6 cellular contexts compared by ENCODE assay signal in the genomic region with DNA sequence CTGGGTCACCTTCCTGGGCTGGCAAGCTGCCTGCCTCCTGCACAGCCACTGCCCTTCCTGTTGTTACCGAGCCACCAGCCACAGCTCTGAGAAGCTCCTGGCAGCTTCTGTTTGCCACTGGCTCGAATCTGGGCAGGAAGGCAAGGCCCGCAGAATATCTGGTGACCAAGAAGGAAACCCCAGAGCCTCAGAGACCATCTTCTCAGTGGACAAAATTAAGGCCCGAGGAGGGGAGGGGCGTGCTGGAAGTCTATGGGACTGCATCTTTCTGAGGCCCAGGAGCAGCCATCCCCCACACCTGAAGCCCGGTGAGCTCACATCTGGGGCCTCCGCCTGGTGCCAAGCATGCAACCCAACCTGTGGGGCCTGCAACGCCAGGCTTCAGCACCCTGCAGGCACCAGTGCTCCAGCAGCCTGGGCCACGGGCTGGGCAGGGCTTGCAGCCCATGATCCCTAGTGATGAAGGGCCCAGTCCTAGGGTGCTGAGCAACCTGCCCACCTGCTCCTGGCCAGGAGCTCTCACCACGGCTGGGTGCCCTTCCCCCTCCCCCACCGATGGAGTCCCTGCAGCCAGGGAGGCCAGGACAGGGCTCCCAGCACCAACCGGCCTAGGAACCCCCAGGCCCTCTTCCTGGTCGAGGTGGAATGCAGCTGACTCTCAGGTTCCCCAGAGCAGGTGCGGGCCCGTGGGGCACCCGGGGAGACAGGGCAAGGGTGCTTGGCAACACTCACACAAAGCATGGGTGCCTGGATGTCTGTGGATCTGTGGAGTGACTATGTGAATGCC. TPM values are rescaled to one million over a fixed set of nuclear protein-coding genes. Genes with fewer than 3 reads are reported as not detected.
A peak's percentile ranks its signal among the peaks of the same experiment; 100 is the strongest.
DNase-seq lines count a peak whose midpoint lies in the region; ATAC-seq and TF ChIP-seq lines count a peak whose summit lies in the region.

No MANE protein-coding gene starts in this region.

- ATAC-seq in T-helper 17 cell (no peak), left colon (peak; percentile 65), HG03457 (IDR thresholded peaks at IDR 0.05; ENCODE audit: unreplicated experiment) (no peak), omental fat pad (ENCODE audit: low FRiP score) (no peak)

- H3K36me3 Mint-ChIP-seq in T-helper 17 cell (ENCODE audit: low read depth) = peaks cover 4% of the 10 kb centered on the region

- H3K4me3 ChIP-seq in BJ (ENCODE audit: low read depth, low read length) = peak overlapping the region; percentile 98

- TF ChIP-seq CTCF in BJ (IDR thresholded peaks at IDR 0.05; ENCODE audit: insufficient read depth, low read depth, low read length) = no peak
- no peak for TF ChIP-seq CTCF in omental fat pad (IDR thresholded peaks at IDR 0.05)

- peak overlapping the region; percentile 49 for H3K27ac Mint-ChIP-seq in T-helper 17 cell

- H3K9me3 ChIP-seq in T-helper 17 cell (ENCODE audit: control insufficient read depth, low read length, poor library complexity, severe bottlenecking) = no peaks in the 10 kb centered on the region

- CTCF ChIA-PET in BJ (lab: Yijun Ruan, JAX) = no interaction called here

- H3K4me3 Mint-ChIP-seq in T-helper 17 cell = peak overlapping the region; percentile 94

- DNase-seq in BJ (ENCODE audit: low read depth) (no peak), T-helper 17 cell (no peak), left colon (peak; percentile 71), NCI-H187 treated with DMSO at 0.1 percent for 48 hours (lab: John Stamatoyannopoulos, UW) (no peak), omental fat pad (ENCODE audit: low spot score) (no peak)

- H3K27me3 Mint-ChIP-seq in T-helper 17 cell = no peaks in the 10 kb centered on the region

- intact Hi-C loops in left colon (cut with DNase I, micrococcal nuclease) = no loop called here

- peaks cover 16% of the 10 kb centered on the region for H3K36me3 ChIP-seq in BJ (ENCODE audit: control insufficient read depth, insufficient read depth, low read length)

- peaks cover 14% of the 10 kb centered on the region for H3K4me1 Mint-ChIP-seq in T-helper 17 cell

- H3K27me3 ChIP-seq in BJ (ENCODE audit: control insufficient read depth, insufficient read depth, low read length) = no peaks in the 10 kb centered on the region

- POLR2A ChIA-PET in BJ (lab: Charles Lee) = no interaction called here

RNA-seq across cellular contexts. Expression of a gene that starts 0.9 kb away (rescaled TPM):
- 11.1 and 14.2 TPM in 2 replicates for polyA plus RNA-seq in BJ (2011; rRNA removed)
- polyA minus RNA-seq in BJ (2011; rRNA and poly(A)+ RNA removed) = 5.4 and 7.7 TPM in 2 replicates
- total RNA-seq in T-helper 17 cell = 10 to 100 TPM; 14.3 to 15.7 TPM
- total RNA-seq in left colon = 10 to 100 TPM; 67.3 to 86.7 TPM
- 10 to 100 TPM in 2 of 4 donors, 1 to 10 TPM in 2; 8.5 to 18.6 (median 11.5) TPM for total RNA-seq in omental fat pad

RNA-seq across cellular contexts. Expression of a gene that starts 1.0 kb away (rescaled TPM):
- 52.0 and 95.8 TPM in 2 replicates for polyA plus RNA-seq in BJ (2011; rRNA removed)
- 65.8 and 103 TPM in 2 replicates for polyA minus RNA-seq in BJ (2011; rRNA and poly(A)+ RNA removed)
- 100 to 1,000 TPM; 130 to 132 TPM for total RNA-seq in T-helper 17 cell
- total RNA-seq in left colon = 10 to 100 TPM; 80.6 to 94.2 TPM
- total RNA-seq in omental fat pad = 100 to 1,000 TPM in 1 of 4 donors, 10 to 100 TPM in 3; 71.9 to 103 (median 86.2) TPM

RNA-seq across cellular contexts. Expression of a gene that starts 5.6 kb away (rescaled TPM):
- 0.06 and 0.11 TPM in 2 replicates for polyA plus RNA-seq in BJ (2011; rRNA removed)
- 0.14 TPM in 1 of 2 replicates, not detected in the other for polyA minus RNA-seq in BJ (2011; rRNA and poly(A)+ RNA removed)
- under 1 TPM; 0.72 to 0.96 TPM for total RNA-seq in T-helper 17 cell
- total RNA-seq in left colon = under 1 TPM; 0.67 to 0.89 TPM
- total RNA-seq in omental fat pad = under 1 TPM; 0.12 to 0.32 (median 0.16) TPM

RNA-seq across cellular contexts. Expression of a gene that starts 17.1 kb away (rescaled TPM):
- 11.9 and 18.2 TPM in 2 replicates for polyA plus RNA-seq in BJ (2011; rRNA removed)
- 3.8 and 4.9 TPM in 2 replicates for polyA minus RNA-seq in BJ (2011; rRNA and poly(A)+ RNA removed)
- total RNA-seq in T-helper 17 cell (10 to 100 TPM; 10.6 to 14.9 TPM), left colon (10 to 100 TPM; 15.5 to 18.7 TPM), omental fat pad (10 to 100 TPM; 15.7 to 26.0 (median 17.5) TPM)

RNA-seq across cellular contexts. Expression of a gene that starts 17.8 kb away (rescaled TPM):
- polyA plus RNA-seq in BJ (2011; rRNA removed) = 19.5 and 33.9 TPM in 2 replicates
- polyA minus RNA-seq in BJ (2011; rRNA and poly(A)+ RNA removed) = 26.2 and 30.9 TPM in 2 replicates
- total RNA-seq in T-helper 17 cell (10 to 100 TPM; 63.5 to 66.2 TPM), left colon (10 to 100 TPM; 49.2 to 58.7 TPM), omental fat pad (10 to 100 TPM; 19.2 to 41.8 (median 38.1) TPM)

Comparison
In these comparisons a context has a peak if more than half of its experiments do, and no peak if none do; other contexts are left out.
1. DNase-seq: peak in left colon (2 of 2); none in BJ (single experiment), T-helper 17 cell (0 of 3), NCI-H187 treated with DMSO at 0.1 percent for 48 hours (single experiment) and omental fat pad (single experiment).